Comparison of ENCODE assay signal across 2 cellular contexts in genomic region chr15:74418575-74419338, GRCh38.
TF ChIP-seq lines count a peak whose summit lies in the region.

No MANE protein-coding gene starts in this region.

TF ChIP-seq in IMR-90, 13 proteins besides CTCF, POLR2A, EP300 and RAD21:
- TF ChIP-seq CHD1 (IDR thresholded peaks at IDR 0.05; ENCODE audit: low read depth, low read length) (no peak), USF2 (IDR thresholded peaks at IDR 0.05; ENCODE audit: low read depth, low read length) (no peak), MAFK (IDR thresholded peaks at IDR 0.05; ENCODE audit: low read depth, low read length) (no peak), ELK1 (IDR thresholded peaks at IDR 0.05; ENCODE audit: borderline replicate concordance, low read depth, low read length) (no peak)
TF ChIP-seq in IMR-90: peak in this region for 0.

TF ChIP-seq in GM12878, 131 proteins besides CTCF, POLR2A, EP300 and RAD21:
- TF ChIP-seq ZSCAN29 (IDR thresholded peaks at IDR 0.05) (no peak), POLR2AphosphoS2 (IDR thresholded peaks at IDR 0.05; ENCODE audit: low read depth, low read length) (0 out of 2 replicates have a peak, but pooled peaks have one; percentile 21), NR2C1 (IDR thresholded peaks at IDR 0.05) (no peak), BCL11A (IDR thresholded peaks at IDR 0.05; ENCODE audit: low read depth, low read length) (no peak), ZBTB4 (CRISPR knock-in tag; IDR thresholded peaks at IDR 0.05) (no peak), CBFB (IDR thresholded peaks at IDR 0.05; ENCODE audit: low read depth) (no peak)
